9 cellular contexts compared by ENCODE assay signal in the genomic region with DNA sequence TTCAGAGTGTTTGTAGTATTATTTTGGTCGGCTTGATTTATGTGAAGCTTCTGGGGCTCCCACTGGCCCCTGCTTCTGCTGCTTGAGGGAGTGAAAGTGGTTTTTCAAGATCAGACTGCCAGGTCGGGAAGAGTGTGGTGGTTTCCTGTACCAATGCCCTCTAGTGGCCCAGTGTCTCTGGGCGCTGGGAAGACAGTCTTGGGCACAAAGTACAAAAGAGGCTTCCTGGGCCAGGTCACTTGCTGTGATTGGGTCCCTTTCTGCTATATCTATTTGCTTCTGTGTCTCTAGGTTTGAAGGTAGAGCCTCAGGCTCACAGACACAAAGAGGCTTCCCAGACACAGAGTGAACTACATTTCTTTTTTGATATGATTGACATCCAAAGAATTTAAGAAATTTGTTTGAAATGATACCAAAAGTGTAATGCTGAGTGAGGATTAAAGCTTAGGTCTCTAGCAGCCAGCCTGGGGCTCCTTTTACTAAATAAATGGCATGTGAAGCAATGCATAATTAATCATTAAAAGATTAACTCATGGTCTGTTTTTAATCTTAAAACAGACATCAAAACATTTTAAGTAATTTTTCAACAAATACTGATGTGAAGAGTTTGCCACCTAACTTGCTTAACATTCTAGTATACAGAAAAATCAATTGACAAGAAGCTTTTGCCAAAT. TPM values are rescaled to one million over a fixed set of nuclear protein-coding genes. Genes with fewer than 3 reads are reported as not detected.
DNase-seq lines count a peak whose midpoint lies in the region; ATAC-seq, FAIRE-seq and TF ChIP-seq lines count a peak whose summit lies in the region.
"Had no signal": no experiment of that assay in that cellular context is flagged by ENCODE, and none has a peak within 500 bp of the region (broad histone marks: within the 10 kb centered on the region; RNA-seq: fewer than 3 reads in every experiment).

No MANE protein-coding gene starts in this region.

- H3K27ac ChIP-seq in cardiac muscle cell = no peak overlapping the region
- H3K27ac ChIP-seq in left lung = no peak overlapping the region

- ATAC-seq in activated T-cell treated with anti-CD3 and anti-CD28 coated beads, Interleukin-2, amount 50 U/mL, for 4 hours = peak in 1 of 2 donors; percentile 60
- peak; percentile 84 for ATAC-seq in left lung

- H3K9me3 ChIP-seq in cardiac muscle cell (ENCODE audit: low read depth) = no peaks in the 10 kb centered on the region
- H3K9me3 ChIP-seq in left lung = no peaks in the 10 kb centered on the region

- peaks cover 2% of the 10 kb centered on the region for H3K4me1 Mint-ChIP-seq in activated T-cell treated with anti-CD3 and anti-CD28 coated beads, Interleukin-2, amount 50 U/mL, for 4 hours (ENCODE audit: low read depth)

- H3K4me3 Mint-ChIP-seq in activated T-cell treated with anti-CD3 and anti-CD28 coated beads, Interleukin-2, amount 50 U/mL, for 4 hours = no peak overlapping the region
- H3K4me3 Mint-ChIP-seq: stimulated activated naive CD8-positive, alpha-beta T cell treated with anti-CD3 and anti-CD28 coated beads, Interleukin-15, Interleukin-2, amounts not matched to agents 100 ng/mL and 50 ng/mL, for 24 hours had no signal

- H3K4me3 ChIP-seq in cardiac muscle cell = no peak overlapping the region
- H3K4me3 ChIP-seq in left lung = no peak overlapping the region

- no peaks in the 10 kb centered on the region for H3K36me3 ChIP-seq in cardiac muscle cell
- H3K36me3 ChIP-seq in left lung = no peaks in the 10 kb centered on the region

- DNase-seq in cardiac muscle cell (ENCODE audit: low read depth in 1 of 2, low spot score in 1 of 2) (peak; percentile 3 to 20), cardiac septum (ENCODE audit: low spot score) (no peak), H54 (ENCODE audit: insufficient read length, low spot score) (no peak), LHCN-M2 (ENCODE audit: low read depth) (peak; percentile 12), left lung (peak in 1 of 2 donors; percentile 34), Ammon's horn (ENCODE audit: low spot score) (no peak), NCI-H2081 treated with DMSO at 0.1 percent for 48 hours (lab: John Stamatoyannopoulos, UW) (no peak)
- DNase-seq in activated T-cell treated with anti-CD3 and anti-CD28 coated beads, Interleukin-2, amount 50 U/mL, for 4 hours = peak; percentile 6

- intact Hi-C loops in cardiac septum (cut with DNase I) (no loop called here), left lung (cut with DNase I) (no loop called here)

- peaks cover 5% of the 10 kb centered on the region for H3K36me3 Mint-ChIP-seq in activated T-cell treated with anti-CD3 and anti-CD28 coated beads, Interleukin-2, amount 50 U/mL, for 4 hours (ENCODE audit: insufficient read depth)

- no peaks in the 10 kb centered on the region for H3K9me3 Mint-ChIP-seq in activated T-cell treated with anti-CD3 and anti-CD28 coated beads, Interleukin-2, amount 50 U/mL, for 4 hours
- H3K9me3 Mint-ChIP-seq: stimulated activated naive CD8-positive, alpha-beta T cell treated with anti-CD3 and anti-CD28 coated beads, Interleukin-15, Interleukin-2, amounts not matched to agents 100 ng/mL and 50 ng/mL, for 24 hours had no signal

- H3K27me3 ChIP-seq in cardiac muscle cell (no peaks in the 10 kb centered on the region), left lung (no peaks in the 10 kb centered on the region)

- FAIRE-seq in H54 (lab: Jason Lieb, UNC) = peak; percentile 64

- no peaks in the 10 kb centered on the region for H3K27me3 Mint-ChIP-seq in activated T-cell treated with anti-CD3 and anti-CD28 coated beads, Interleukin-2, amount 50 U/mL, for 4 hours (ENCODE audit: low read depth)
- H3K27me3 Mint-ChIP-seq: stimulated activated naive CD8-positive, alpha-beta T cell treated with anti-CD3 and anti-CD28 coated beads, Interleukin-15, Interleukin-2, amounts not matched to agents 100 ng/mL and 50 ng/mL, for 24 hours had no signal

- TF ChIP-seq CTCF in cardiac muscle cell (IDR thresholded peaks at IDR 0.05; ENCODE audit: low read depth, low read length) (peak; percentile 27), left lung (IDR thresholded peaks at IDR 0.05) (no peak)

- H3K4me1 ChIP-seq in cardiac muscle cell (ENCODE audit: low read depth) (no peaks in the 10 kb centered on the region), left lung (no peaks in the 10 kb centered on the region)

- TF ChIP-seq POLR2A in H54 (IDR thresholded peaks at IDR 0.05; ENCODE audit: low read depth, low read length) = no peak

RNA-seq across cellular contexts. Expression of gene ABCB1, which starts 36.3 kb away (rescaled TPM):
- total RNA-seq in cardiac muscle cell (not detected in 2 replicates), cardiac septum (5.0 TPM), LHCN-M2 (2014; rRNA removed) (0.29 and 0.38 TPM in 2 replicates), left lung (1 to 10 TPM; 2.2 to 7.0 TPM)
- 0.70 TPM in 1 of 2 replicates, not detected in the other for polyA plus RNA-seq in cardiac muscle cell
- polyA plus RNA-seq in LHCN-M2 (2012) = 0.10 TPM
- total RNA-seq in activated T-cell treated with anti-CD3 and anti-CD28 coated beads, Interleukin-2, amount 50 U/mL, for 4 hours = 10 to 100 TPM in 1 of 3 donors, 1 to 10 TPM in 2; 6.3 to 10.8 (median 7.3) TPM

Comparison
In these comparisons a context has a peak if more than half of its experiments do, and no peak if none do; other contexts are left out.
1. DNase-seq: peak in cardiac muscle cell (2 of 2), LHCN-M2 (single experiment) and activated T-cell treated with anti-CD3 and anti-CD28 coated beads, Interleukin-2, amount 50 U/mL, for 4 hours (single experiment); none in cardiac septum (single experiment), H54 (single experiment), Ammon's horn (single experiment) and NCI-H2081 treated with DMSO at 0.1 percent for 48 hours (single experiment).